ENCODE assay signal across 11 cellular contexts in the genomic region with DNA sequence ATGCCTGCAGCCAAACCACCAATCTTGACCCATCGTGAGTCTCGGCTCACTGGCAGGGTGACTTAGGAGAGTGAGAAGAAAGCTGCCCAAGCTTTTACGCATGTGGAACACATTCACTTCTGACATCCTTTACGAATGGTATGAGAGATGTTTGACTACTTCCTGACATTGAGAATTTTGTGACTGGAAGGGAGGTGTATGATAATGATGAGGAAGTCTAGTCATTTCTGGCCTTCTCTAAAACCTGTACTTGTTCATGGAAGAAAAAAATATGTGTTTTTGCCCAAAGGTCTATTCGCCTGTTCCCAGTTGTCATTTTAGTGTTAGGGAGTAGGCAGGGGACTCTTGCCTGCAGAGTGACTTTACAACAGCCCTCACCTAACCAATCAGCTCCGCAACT.
DNase-seq lines count a peak whose midpoint lies in the region; ATAC-seq, FAIRE-seq and TF ChIP-seq lines count a peak whose summit lies in the region.
"Had no signal": no experiment of that assay in that cellular context is flagged by ENCODE, and none has a peak within 500 bp of the region (broad histone marks: within the 10 kb centered on the region; RNA-seq: fewer than 3 reads in every experiment).

No MANE protein-coding gene starts in this region.

- H3K27me3 ChIP-seq in keratinocyte (ENCODE audit: control insufficient read depth, extremely low read depth, insufficient read depth, low read length), result no peaks in the 10 kb centered on the region
- H3K27me3 ChIP-seq in PC-3 (ENCODE audit: low read length), result no peaks in the 10 kb centered on the region

- no peak for TF ChIP-seq CTCF in keratinocyte (optimal IDR thresholded peaks at IDR 0.05 in 1 of 3, IDR thresholded peaks at IDR 0.05 in 1 of 3, conservative IDR thresholded peaks at IDR 0.05 in 1 of 3; ENCODE audit: extremely low read depth in 1 of 3, insufficient read depth in 2 of 3, low read length in 3 of 3)
- no peak for TF ChIP-seq CTCF in PC-3 (conservative IDR thresholded peaks at IDR 0.05; ENCODE audit: low read depth, low read length)

- peak; percentile 86 for ATAC-seq in GM18861 (IDR thresholded peaks at IDR 0.05; ENCODE audit: unreplicated experiment)
- ATAC-seq in GM21381 (IDR thresholded peaks at IDR 0.05; ENCODE audit: unreplicated experiment), result peak; percentile 46
- peak; percentile 70 for ATAC-seq in HG03097 (IDR thresholded peaks at IDR 0.05; ENCODE audit: low FRiP score, unreplicated experiment)
- no peak for ATAC-seq in PC-3
- ATAC-seq: HCT116 had no signal

- H3K9me1 ChIP-seq in keratinocyte (ENCODE audit: control insufficient read depth, extremely low read depth, insufficient read depth, low read length), result no peaks in the 10 kb centered on the region

- H3K4me1 ChIP-seq in keratinocyte (ENCODE audit: control insufficient read depth, extremely low read depth, insufficient read depth, low read length) (no peaks in the 10 kb centered on the region), PC-3 (ENCODE audit: insufficient read depth, low read length) (peaks cover 9% of the 10 kb centered on the region; the same call in 1 of the 2 replicates)

- H4K20me1 ChIP-seq in keratinocyte (ENCODE audit: control insufficient read depth, extremely low read depth, insufficient read depth, low read length), result no peaks in the 10 kb centered on the region
- H4K20me1 ChIP-seq in PC-3 (ENCODE audit: low read length), result no peaks in the 10 kb centered on the region

- intact Hi-C loops in PC-3 (cut with micrococcal nuclease), result no loop called here

- FAIRE-seq in keratinocyte (lab: Jason Lieb, UNC), result peak; percentile 52

- H3K9me3 ChIP-seq in keratinocyte (ENCODE audit: control insufficient read depth, low read depth, low read length) (no peaks in the 10 kb centered on the region), PC-3 (ENCODE audit: low read length) (no peaks in the 10 kb centered on the region)

- H3K79me2 ChIP-seq in keratinocyte (ENCODE audit: control insufficient read depth, insufficient read depth, low read length) (no peaks in the 10 kb centered on the region), PC-3 (ENCODE audit: low read length) (no peaks in the 10 kb centered on the region)

- H3K27ac ChIP-seq in keratinocyte (ENCODE audit: control insufficient read depth, insufficient read depth, low read length) (no peak overlapping the region), PC-3 (ENCODE audit: low read length) (no peak overlapping the region)
- H3K27ac ChIP-seq: PC-9 had no signal

- no peaks in the 10 kb centered on the region for H3F3A ChIP-seq in PC-3 (ENCODE audit: low read length, unreplicated experiment)

- H3K9me2 ChIP-seq in PC-3 (replicated peaks; ENCODE audit: low read length), result no peaks in the 10 kb centered on the region

- DNase-seq in keratinocyte (ENCODE audit: low read depth, low spot score), result no peak
- no peak for DNase-seq in effector CD4-positive, alpha-beta T cell
- DNase-seq in PC-3, result no peak
- DNase-seq in dedifferentiated amniotic fluid mesenchymal stem cell (ENCODE audit: extremely low spot score), result no peak
- no peak for DNase-seq in cerebellum (ENCODE audit: low spot score)
- DNase-seq: NCI-H1092 treated with DMSO at 0.1 percent for 48 hours, PC-9 had no signal

- dilution Hi-C loops in keratinocyte (cut with MboI; ENCODE audit: extremely low pct_ligation_motif_present, low sequenced_read_pairs), result no loop called here

- POLR2A ChIA-PET in PC-3 (lab: Charles Lee; ENCODE audit: unreplicated experiment), result no interaction called here

- no peaks in the 10 kb centered on the region for H3K36me3 ChIP-seq in keratinocyte (ENCODE audit: control insufficient read depth in 2 of 2, extremely low read depth in 1 of 2, insufficient read depth in 2 of 2, low read length in 2 of 2)
- no peaks in the 10 kb centered on the region for H3K36me3 ChIP-seq in PC-3 (ENCODE audit: low read depth, low read length)

- H3K4me3 ChIP-seq in keratinocyte (ENCODE audit: control insufficient read depth in 2 of 3, extremely low read depth in 1 of 3, insufficient read depth in 2 of 3, low read depth in 1 of 3, low read length in 3 of 3) (no peak overlapping the region), PC-3 (ENCODE audit: low read length) (no peak overlapping the region)
- H3K4me3 ChIP-seq: PC-9 had no signal

- CTCF ChIA-PET in PC-3 (lab: Charles Lee), result no interaction called here

- H2AFZ ChIP-seq in keratinocyte (ENCODE audit: control insufficient read depth, low read length) (no peak overlapping the region), PC-3 (ENCODE audit: low read length) (no peak overlapping the region)
- H2AFZ ChIP-seq: PC-9 had no signal

- no TSS peak for BruUV-seq in PC-3 (replicated peaks; lab: Mats Ljungman, UMichigan)

- H3K4me2 ChIP-seq in keratinocyte (ENCODE audit: control insufficient read depth, extremely low read depth, insufficient read depth, low read depth, low read length) (no peak overlapping the region), PC-3 (ENCODE audit: low read length) (no peak overlapping the region)
- H3K4me2 ChIP-seq: PC-9 had no signal

- H3K9ac ChIP-seq in keratinocyte (ENCODE audit: control insufficient read depth, extremely low read depth, insufficient read depth, low read length) (no peak overlapping the region), PC-3 (ENCODE audit: low read length) (no peak overlapping the region)
